In genomic region chr10:96998329-96998888, GRCh38 we compare ENCODE assay signal across 1 cellular context.
TF ChIP-seq lines count a peak whose summit lies in the region.

No MANE protein-coding gene starts in this region.

TF ChIP-seq in IMR-90, 13 proteins besides CTCF, POLR2A, EP300 and RAD21 (continued from another document):
- TF ChIP-seq USF2 (IDR thresholded peaks at IDR 0.05; ENCODE audit: low read depth, low read length) (peak; percentile 29; the same call in 1 of the 2 replicates), RCOR1 (IDR thresholded peaks at IDR 0.05; ENCODE audit: insufficient replicate concordance, low read length) (no peak), RFX5 (IDR thresholded peaks at IDR 0.05; ENCODE audit: low read depth, low read length) (no peak), CEBPB (IDR thresholded peaks at IDR 0.05; ENCODE audit: low read depth, low read length) (no peak), ELK1 (IDR thresholded peaks at IDR 0.05; ENCODE audit: borderline replicate concordance, low read depth, low read length) (no peak), BHLHE40 (IDR thresholded peaks at IDR 0.05; ENCODE audit: low read depth, low read length) (0 out of 2 replicates have a peak, but pooled peaks have one; percentile 21), CHD1 (IDR thresholded peaks at IDR 0.05; ENCODE audit: low read depth, low read length) (no peak), NFE2L2 (IDR thresholded peaks at IDR 0.05; ENCODE audit: low read depth, low read length) (no peak), FOS (IDR thresholded peaks at IDR 0.05; ENCODE audit: low read depth, low read length) (no peak)
